ENCODE assay signal across 28 cellular contexts in genomic region chr10:4772202-4772570, GRCh38. TPM values are rescaled to one million over a fixed set of nuclear protein-coding genes. Genes with fewer than 3 reads are reported as not detected.
DNase-seq lines count a peak whose midpoint lies in the region; ATAC-seq, FAIRE-seq and TF ChIP-seq lines count a peak whose summit lies in the region.
"Had no signal": no experiment of that assay in that cellular context is flagged by ENCODE, and none has a peak within 500 bp of the region (broad histone marks: within the 10 kb centered on the region; RNA-seq: fewer than 3 reads in every experiment).

No MANE protein-coding gene starts in this region.

- no peak for TF ChIP-seq EP300 in SK-N-SH (IDR thresholded peaks at IDR 0.05; ENCODE audit: borderline replicate concordance in 1 of 2, low read depth in 1 of 2, low read length in 1 of 2)

- H3K9me3 ChIP-seq in SK-N-SH = no peaks in the 10 kb centered on the region
- H3K9me3 ChIP-seq in RWPE2 (ENCODE audit: severe bottlenecking) = no peaks in the 10 kb centered on the region
- no peaks in the 10 kb centered on the region for H3K9me3 ChIP-seq in fibroblast of lung (ENCODE audit: control insufficient read depth, insufficient read depth, low read depth, low read length)
- no peaks in the 10 kb centered on the region for H3K9me3 ChIP-seq in smooth muscle cell (replicated peaks; ENCODE audit: low read depth)
- H3K9me3 ChIP-seq: testis had no signal

- H3K9me2 ChIP-seq in SK-N-SH = no peaks in the 10 kb centered on the region

- H3K36me3 ChIP-seq in SK-N-SH (replicated peaks in 1 of 2; ENCODE audit: control insufficient read depth in 1 of 2, insufficient read depth in 2 of 2, low read length in 1 of 2) (peaks cover 0 to 10% of the 10 kb centered on the region in 2 experiments), RWPE2 (ENCODE audit: low read depth) (no peaks in the 10 kb centered on the region), fibroblast of lung (ENCODE audit: control insufficient read depth, insufficient read depth, low read length) (no peaks in the 10 kb centered on the region), smooth muscle cell (ENCODE audit: low read depth) (no peaks in the 10 kb centered on the region)

- no peak for TF ChIP-seq RAD21 in SK-N-SH (IDR thresholded peaks at IDR 0.05; ENCODE audit: low read length)

- no peaks in the 10 kb centered on the region for H3K27me3 ChIP-seq in SK-N-SH (ENCODE audit: insufficient read depth)
- no peaks in the 10 kb centered on the region for H3K27me3 ChIP-seq in RWPE2 (ENCODE audit: insufficient read depth, poor library complexity, severe bottlenecking)
- no peaks in the 10 kb centered on the region for H3K27me3 ChIP-seq in fibroblast of lung (ENCODE audit: control insufficient read depth, insufficient read depth, low read length)
- no peaks in the 10 kb centered on the region for H3K27me3 ChIP-seq in smooth muscle cell (ENCODE audit: low read depth)
- H3K27me3 ChIP-seq: testis had no signal

- H3K4me1 ChIP-seq in SK-N-SH (ENCODE audit: control insufficient read depth in 1 of 2, insufficient read depth in 2 of 2, low read depth in 1 of 2, low read length in 1 of 2) (peaks cover 4 to 60% of the 10 kb centered on the region in 2 experiments), RWPE2 (ENCODE audit: insufficient read depth, poor library complexity, severe bottlenecking) (peaks cover 56% of the 10 kb centered on the region), fibroblast of lung (ENCODE audit: control insufficient read depth, extremely low read depth, insufficient read depth, low read length) (peaks cover 22% of the 10 kb centered on the region), smooth muscle cell (ENCODE audit: low read depth) (peaks cover 11% of the 10 kb centered on the region)
- H3K4me1 ChIP-seq: testis had no signal

- H3K27ac ChIP-seq in SK-N-SH (ENCODE audit: low read depth in 2 of 2, low read length in 1 of 2) = peak overlapping the region; percentile 91 to 100
- H3K27ac ChIP-seq in RWPE2 (ENCODE audit: poor library complexity, severe bottlenecking) = peak overlapping the region; percentile 100
- H3K27ac ChIP-seq in fibroblast of lung (ENCODE audit: insufficient read depth, low read length) = peak overlapping the region; percentile 96
- H3K27ac ChIP-seq in smooth muscle cell (ENCODE audit: low read depth) = peak overlapping the region; percentile 99
- H3K27ac ChIP-seq: 22Rv1, testis had no signal

- H4K20me1 ChIP-seq in SK-N-SH (ENCODE audit: insufficient read depth) (no peaks in the 10 kb centered on the region), fibroblast of lung (ENCODE audit: control insufficient read depth, extremely low read depth, insufficient read depth, low read length) (no peaks in the 10 kb centered on the region), smooth muscle cell (ENCODE audit: low read depth) (no peaks in the 10 kb centered on the region)

- H3K9ac ChIP-seq in SK-N-SH (peak overlapping the region; percentile 96), fibroblast of lung (ENCODE audit: insufficient read depth, low read length) (no peak overlapping the region), smooth muscle cell (ENCODE audit: low read depth) (peak overlapping the region; percentile 95)

- FAIRE-seq in frontal cortex (lab: Jason Lieb, UNC) (no peak), H54 (lab: Jason Lieb, UNC) (no peak)
- FAIRE-seq: D721Med had no signal

- no peak for TF ChIP-seq POLR2A in H54 (IDR thresholded peaks at IDR 0.05; ENCODE audit: low read depth, low read length)

- H3F3A ChIP-seq in SK-N-SH (replicated peaks; ENCODE audit: insufficient read depth) (peaks cover 83% of the 10 kb centered on the region), smooth muscle cell (ENCODE audit: low read depth) (no peaks in the 10 kb centered on the region)

- 55% methylated on average over 2 of the region's 2 CpGs for WGBS in SK-N-SH (ENCODE audit: low lambda C conversion rate)
- WGBS in smooth muscle cell (ENCODE audit: low lambda C conversion rate) = 87% methylated on average over 2 of the region's 2 CpGs

- no peak overlapping the region for H2AFZ ChIP-seq in SK-N-SH (ENCODE audit: low read depth)
- peak overlapping the region; percentile 65 for H2AFZ ChIP-seq in fibroblast of lung (ENCODE audit: low read length)
- H2AFZ ChIP-seq in smooth muscle cell (ENCODE audit: low read depth) = no peak overlapping the region

- H3K79me2 ChIP-seq in SK-N-SH (ENCODE audit: insufficient read depth) = peaks cover 36% of the 10 kb centered on the region
- no peaks in the 10 kb centered on the region for H3K79me2 ChIP-seq in fibroblast of lung (ENCODE audit: control insufficient read depth, insufficient read depth, low read length)
- peaks cover 4% of the 10 kb centered on the region for H3K79me2 ChIP-seq in smooth muscle cell (ENCODE audit: low read depth)

- CTCF ChIA-PET in SK-N-SH (lab: Yijun Ruan, JAX) = interaction anchor here (2.3 to 11.7 kb wide), 2 partner anchors 10 to 1577 kb away, joined by 10 to 244 read pairs; no protein-coding TSS in a partner anchor

- DNase-seq in SK-N-SH = no peak
- DNase-seq in RWPE2 (ENCODE audit: low spot score) = no peak
- DNase-seq in fibroblast of lung (ENCODE audit: low read depth in 2 of 2) = no peak
- DNase-seq in smooth muscle cell (lab: John Stamatoyannopoulos, UW; ENCODE audit: unreplicated experiment) = no peak
- DNase-seq in mucosa of gallbladder (ENCODE audit: low spot score) = no peak
- no peak for DNase-seq in frontal cortex (ENCODE audit: low spot score in 2 of 2)
- DNase-seq in H54 (ENCODE audit: insufficient read length, low spot score) = no peak
- DNase-seq: activated CD4-positive, alpha-beta T cell treated with anti-CD3 and anti-CD28 coated beads, Interleukin-2, amount 50 U/mL, for 48 hours; activated naive CD8-positive, alpha-beta T cell treated with anti-CD3 and anti-CD28 coated beads, Interleukin-2, amount 50 U/mL, for 24 hours; activated T-cell treated with anti-CD3 and anti-CD28 coated beads, Interleukin-2, amount 50 U/mL, for 72 hours; CD4-positive, alpha-beta T cell; DND-41; GF-D8; naive thymus-derived CD4-positive, alpha-beta T cell; NCI-H1105; NCI-H187 treated with DMSO at 0.1 percent for 48 hours; NCI-H2171; NCI-H82; RPMI8226; stimulated activated naive CD4-positive, alpha-beta T cell treated with Interleukin-2 at 50 U/mL for 16 hours; T-helper 2 cell; testis had no signal

- TF ChIP-seq CTCF in SK-N-SH (IDR thresholded peaks at IDR 0.05) = no peak
- TF ChIP-seq CTCF in RWPE2 (IDR thresholded peaks at IDR 0.05; ENCODE audit: poor library complexity, severe bottlenecking) = no peak
- no peak for TF ChIP-seq CTCF in fibroblast of lung (conservative IDR thresholded peaks at IDR 0.05 in 1 of 2, IDR thresholded peaks at IDR 0.05 in 1 of 2; ENCODE audit: low read depth in 1 of 2, low read length in 2 of 2)
- no peak for TF ChIP-seq CTCF in smooth muscle cell (IDR thresholded peaks at IDR 0.05; ENCODE audit: borderline replicate concordance, insufficient read depth, poor library complexity, severe bottlenecking)

- no peak overlapping the region; a peak in 1 of 4 replicates for H3K4me3 ChIP-seq in SK-N-SH (ENCODE audit: low read depth in 2 of 2, low read length in 1 of 2)
- no peak overlapping the region for H3K4me3 ChIP-seq in RWPE2 (ENCODE audit: severe bottlenecking)
- H3K4me3 ChIP-seq in fibroblast of lung (replicated peaks in 1 of 4; ENCODE audit: control extremely low read depth in 1 of 4, insufficient read depth in 1 of 4, low read depth in 3 of 4, low read length in 4 of 4) = no peak overlapping the region
- H3K4me3 ChIP-seq in smooth muscle cell = no peak overlapping the region
- H3K4me3 ChIP-seq: testis had no signal

- POLR2A ChIA-PET in SK-N-SH (lab: Yijun Ruan, JAX) = no interaction called here

- H3K4me2 ChIP-seq in SK-N-SH (peak overlapping the region; percentile 63; the same call in 1 of the 2 replicates), fibroblast of lung (ENCODE audit: extremely low read depth, insufficient read depth, low read length) (peak overlapping the region; percentile 81), smooth muscle cell (no peak overlapping the region)

- ATAC-seq in SK-N-SH treated with all-trans-retinoic acid at 6 μM for 48 hours (no peak), RWPE2 (ENCODE audit: low read depth) (no peak)
- ATAC-seq: activated CD4-positive, CD25-positive, alpha-beta regulatory T cell treated with anti-CD3 and anti-CD28 coated beads, Interleukin-2, amount 50 U/mL, for 24 hours; activated naive CD8-positive, alpha-beta T cell treated with anti-CD3 and anti-CD28 coated beads, Interleukin-2, amount 50 U/mL, for 24 hours; activated T-cell treated with anti-CD3 and anti-CD28 coated beads, Interleukin-2, amount 50 U/mL, for 72 hours; left lobe of liver; naive thymus-derived CD4-positive, alpha-beta T cell had no signal

TF ChIP-seq in SK-N-SH, 30 proteins besides CTCF, POLR2A, EP300 and RAD21 (continues in another document):
- no peak for TF ChIP-seq USF2 (IDR thresholded peaks at IDR 0.05; ENCODE audit: borderline replicate concordance, low read depth, low read length)
- no peak for TF ChIP-seq TEAD4 (IDR thresholded peaks at IDR 0.05; ENCODE audit: borderline replicate concordance, insufficient read depth)

TF ChIP-seq in SK-N-SH treated with all-trans-retinoic acid at 6 μM for 48 hours, 23 proteins besides CTCF, POLR2A, EP300 and RAD21 (continues in another document):
- no peak for TF ChIP-seq ARNTL (CRISPR knock-in tag; IDR thresholded peaks at IDR 0.05; ENCODE audit: borderline replicate concordance, low read depth)
- TF ChIP-seq ZFP30 (CRISPR knock-in tag; IDR thresholded peaks at IDR 0.05) = no peak
- TF ChIP-seq SNAI2 (CRISPR knock-in tag; IDR thresholded peaks at IDR 0.05) = no peak
- no peak for TF ChIP-seq CSDC2 (CRISPR knock-in tag; IDR thresholded peaks at IDR 0.05)

RNA-seq across cellular contexts. Expression of gene AKR1E2, which starts 53.8 kb away (rescaled TPM):
- 5.8 and 6.9 TPM in 2 replicates for polyA plus RNA-seq in SK-N-SH (2012; rRNA removed)
- 4.3 and 5.0 TPM in 2 replicates for polyA plus RNA-seq in SK-N-SH (2012; cell fraction: cytosol; rRNA removed)
- 17.5 and 19.0 TPM in 2 replicates for polyA plus RNA-seq in SK-N-SH (2012; cell fraction: nucleus; rRNA removed)
- total RNA-seq in fibroblast of lung = 5.6 and 11.7 TPM in 2 replicates
- 2.2 and 2.3 TPM in 2 replicates for polyA plus RNA-seq in fibroblast of lung
- polyA plus RNA-seq in fibroblast of lung (2012) = 1.5 and 2.3 TPM in 2 replicates
- 20.2 TPM in 1 of 2 replicates, not detected in the other for polyA minus RNA-seq in fibroblast of lung (ENCODE audit: low replicate concordance)
- total RNA-seq in smooth muscle cell = 3.2 and 7.2 TPM in 2 replicates
- polyA plus RNA-seq in smooth muscle cell = 2.3 and 3.0 TPM in 2 replicates
- 15.2 TPM for total RNA-seq in mucosa of gallbladder
- 74.2 TPM for total RNA-seq in frontal cortex
- total RNA-seq: NCI-H460 had no signal
